In the genomic region with DNA sequence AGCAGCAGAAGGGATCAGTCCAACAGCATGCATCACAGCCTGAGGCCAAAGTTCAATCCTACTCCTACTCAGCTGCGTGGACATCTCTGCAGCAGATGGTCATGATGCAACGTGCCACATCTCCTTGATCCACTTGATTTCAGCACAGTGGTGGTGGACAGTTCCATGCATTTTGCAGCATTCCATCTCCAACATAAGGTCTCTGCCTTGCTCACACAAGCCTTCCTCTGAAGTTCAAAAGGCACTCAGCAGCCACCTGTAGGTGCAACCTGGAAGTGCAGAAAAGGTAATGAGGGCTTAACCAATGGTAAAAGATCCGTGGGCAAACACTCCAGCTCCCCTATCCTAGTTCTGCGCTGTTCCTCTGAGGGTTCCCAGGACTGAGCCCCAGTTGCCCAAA, we compare ENCODE assay signal across 10 cellular contexts. TPM values are rescaled to one million over a fixed set of nuclear protein-coding genes. Genes with fewer than 3 reads are reported as not detected.
DNase-seq lines count a peak whose midpoint lies in the region; ATAC-seq and TF ChIP-seq lines count a peak whose summit lies in the region.
"Had no signal": no experiment of that assay in that cellular context is flagged by ENCODE, and none has a peak within 500 bp of the region (broad histone marks: within the 10 kb centered on the region; RNA-seq: fewer than 3 reads in every experiment).

No MANE protein-coding gene starts in this region.

- H3K4me3 Mint-ChIP-seq in endodermal cell: no peak overlapping the region
- no peak overlapping the region for H3K4me3 Mint-ChIP-seq in neural progenitor cell
- H3K4me3 Mint-ChIP-seq: activated T-cell treated with anti-CD3 and anti-CD28 coated beads, Interleukin-2, amount 50 U/mL, for 24 hours had no signal

- no peak overlapping the region for H2AFZ ChIP-seq in neural progenitor cell (replicated peaks)

- no peaks in the 10 kb centered on the region for H3K9me3 ChIP-seq in endodermal cell (ENCODE audit: control insufficient read depth, low read length)
- H3K9me3 ChIP-seq in neural progenitor cell (ENCODE audit: low read depth): no peaks in the 10 kb centered on the region

- no peak overlapping the region for H3K4me2 ChIP-seq in neural progenitor cell

- no peak for ATAC-seq in HG03571 (IDR thresholded peaks at IDR 0.05; ENCODE audit: unreplicated experiment)
- ATAC-seq: left ventricle myocardium superior had no signal

- no peaks in the 10 kb centered on the region for H3K9me3 Mint-ChIP-seq in endodermal cell
- H3K9me3 Mint-ChIP-seq in neural progenitor cell: no peaks in the 10 kb centered on the region
- H3K9me3 Mint-ChIP-seq: activated T-cell treated with anti-CD3 and anti-CD28 coated beads, Interleukin-2, amount 50 U/mL, for 24 hours had no signal

- H3K27me3 Mint-ChIP-seq in endodermal cell (ENCODE audit: insufficient read depth): peaks cover 5% of the 10 kb centered on the region
- peaks cover 7% of the 10 kb centered on the region for H3K27me3 Mint-ChIP-seq in neural progenitor cell (ENCODE audit: insufficient read depth, low read depth)

- no peaks in the 10 kb centered on the region for H3K36me3 Mint-ChIP-seq in endodermal cell (ENCODE audit: low read depth)
- no peaks in the 10 kb centered on the region for H3K36me3 Mint-ChIP-seq in neural progenitor cell

- no peak for TF ChIP-seq POLR2A in NB4 (IDR thresholded peaks at IDR 0.05; ENCODE audit: extremely low read depth, insufficient read length)

- TF ChIP-seq CTCF in GM13977 (IDR thresholded peaks at IDR 0.05; ENCODE audit: extremely low read depth, insufficient read depth, missing control alignments): peak; percentile 30
- peak; percentile 48 for TF ChIP-seq CTCF in NB4 (IDR thresholded peaks at IDR 0.05; ENCODE audit: low read depth, low read length)
- TF ChIP-seq CTCF in endodermal cell (conservative IDR thresholded peaks at IDR 0.05): peak; percentile 82
- TF ChIP-seq CTCF in neural progenitor cell (IDR thresholded peaks at IDR 0.05): peak; percentile 58

- no peak overlapping the region for H3K4me3 ChIP-seq in NB4 (ENCODE audit: low read depth, low read length)
- H3K4me3 ChIP-seq in endodermal cell (ENCODE audit: low read length): no peak overlapping the region
- no peak overlapping the region for H3K4me3 ChIP-seq in neural progenitor cell

- H3K9ac ChIP-seq in endodermal cell (ENCODE audit: extremely low read depth, low read length, poor library complexity, severe bottlenecking): no peak overlapping the region
- H3K9ac ChIP-seq in neural progenitor cell: no peak overlapping the region

- no peak for DNase-seq in GM13977 (ENCODE audit: low spot score)
- DNase-seq in NB4 (ENCODE audit: low read depth): peak; percentile 66
- peak; percentile 94 for DNase-seq in endodermal cell
- peak; percentile 67 for DNase-seq in neural progenitor cell (ENCODE audit: low spot score)
- DNase-seq in inferior parietal cortex (ENCODE audit: extremely low spot score): no peak
- DNase-seq in activated effector memory CD4-positive, alpha-beta T cell treated with Interleukin-2 at 50 U/mL for 16 hours: no peak
- no peak for DNase-seq in activated CD8-positive, alpha-beta memory T cell treated with anti-CD3 and anti-CD28 coated beads for 24 hours
- DNase-seq: activated T-cell treated with anti-CD3 and anti-CD28 coated beads, Interleukin-2, amount 50 U/mL, for 24 hours; left ventricle myocardium superior had no signal

- no peaks in the 10 kb centered on the region for H3K79me2 ChIP-seq in neural progenitor cell (ENCODE audit: low read depth)

- H3K4me1 Mint-ChIP-seq in endodermal cell (no peaks in the 10 kb centered on the region), neural progenitor cell (peaks cover 5% of the 10 kb centered on the region)

- no peaks in the 10 kb centered on the region for H3K27me3 ChIP-seq in endodermal cell (ENCODE audit: control insufficient read depth, insufficient read depth, low read length, poor library complexity, severe bottlenecking)
- no peaks in the 10 kb centered on the region for H3K27me3 ChIP-seq in neural progenitor cell

- no peak overlapping the region for H3K27ac Mint-ChIP-seq in endodermal cell
- H3K27ac Mint-ChIP-seq in neural progenitor cell: no peak overlapping the region
- H3K27ac Mint-ChIP-seq: activated T-cell treated with anti-CD3 and anti-CD28 coated beads, Interleukin-2, amount 50 U/mL, for 24 hours had no signal

- H3K36me3 ChIP-seq in endodermal cell (ENCODE audit: control insufficient read depth, insufficient read depth, low read length) (no peaks in the 10 kb centered on the region), neural progenitor cell (no peaks in the 10 kb centered on the region)

- H3K27ac ChIP-seq in endodermal cell (ENCODE audit: low read depth, low read length) (no peak overlapping the region), neural progenitor cell (no peak overlapping the region)

- H3K4me1 ChIP-seq in endodermal cell (ENCODE audit: control insufficient read depth, insufficient read depth, low read length): no peaks in the 10 kb centered on the region
- H3K4me1 ChIP-seq in neural progenitor cell: peaks cover 3% of the 10 kb centered on the region

- WGBS in endodermal cell (ENCODE audit: insufficient coverage in 1 of 2, insufficient read length in 1 of 2), 2 experiments: 80 to 88% methylated on average over 4 of the region's 4 CpGs

- H3F3A ChIP-seq in neural progenitor cell (ENCODE audit: low read depth): no peaks in the 10 kb centered on the region

- no peaks in the 10 kb centered on the region for H4K20me1 ChIP-seq in neural progenitor cell (ENCODE audit: low read depth)

- in situ Hi-C loops in GM13977 (cut with MboI; ENCODE audit: low pct_unique_long_range_greater_than_20kb, low sequenced_read_pairs, unreplicated experiment): no loop called here

RNA-seq across cellular contexts. Expression of a gene that starts 57.5 kb away (rescaled TPM):
- total RNA-seq in endodermal cell: 10 to 100 TPM; 70.4 to 75.2 TPM
- polyA plus RNA-seq in endodermal cell (2013, experiment 1 of 2): 92.4 TPM
- polyA plus RNA-seq in endodermal cell (2013, experiment 2 of 2): 86.5 TPM
- total RNA-seq in neural progenitor cell (ENCODE audit: low replicate concordance): 95.4 and 142 TPM in 2 replicates

Comparison
In these comparisons a context has a peak if more than half of its experiments do, and no peak if none do; other contexts are left out.
1. DNase-seq: peak in NB4 (single experiment), endodermal cell (single experiment) and neural progenitor cell (single experiment); none in GM13977 (single experiment), inferior parietal cortex (single experiment), activated effector memory CD4-positive, alpha-beta T cell treated with Interleukin-2 at 50 U/mL for 16 hours (single experiment) and activated CD8-positive, alpha-beta memory T cell treated with anti-CD3 and anti-CD28 coated beads for 24 hours (single experiment).
2. CTCF ChIP-seq: peak in every context shown above with its lines; median percentile 82 in endodermal cell; 58 in neural progenitor cell; 48 in NB4; 30 in GM13977.